In the genomic region with DNA sequence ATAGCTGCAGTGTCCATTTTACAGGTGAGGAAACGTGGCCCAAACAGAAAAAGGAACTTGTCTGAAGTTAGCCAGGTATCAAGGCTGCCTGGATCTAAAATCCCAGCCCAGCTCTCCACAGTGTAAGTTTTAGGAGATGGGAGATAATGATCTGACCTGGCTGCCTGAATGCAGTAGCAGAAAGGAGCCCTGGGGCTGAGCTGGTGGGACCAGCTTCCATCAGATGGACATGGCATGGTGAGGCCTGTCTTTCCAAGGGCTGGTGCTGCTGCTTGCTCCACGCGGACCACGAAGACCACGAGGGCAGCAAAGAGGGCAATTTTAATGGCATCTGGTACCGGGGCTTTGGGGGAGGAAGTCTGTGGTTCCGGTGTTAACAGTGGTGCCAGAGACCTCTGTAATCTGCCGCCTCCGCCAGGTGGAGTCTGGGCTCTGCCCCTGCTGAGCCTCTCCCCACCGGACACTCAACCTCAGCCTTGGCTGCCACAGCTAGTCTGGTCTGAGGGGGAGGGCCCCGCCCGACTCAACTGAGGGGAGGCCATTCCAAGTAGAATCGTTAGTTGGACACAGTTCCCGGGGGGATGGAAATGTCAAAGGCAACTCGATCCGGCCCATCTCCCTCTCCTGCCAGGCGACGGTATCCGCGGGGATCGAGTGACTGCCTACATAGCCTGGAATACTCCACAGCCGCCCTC, we compare ENCODE assay signal across 8 cellular contexts. TPM values are rescaled to one million over a fixed set of nuclear protein-coding genes. Genes with fewer than 3 reads are reported as not detected.
A peak's percentile ranks its signal among the peaks of the same experiment; 100 is the strongest.
DNase-seq lines count a peak whose midpoint lies in the region; ATAC-seq, FAIRE-seq and TF ChIP-seq lines count a peak whose summit lies in the region.

No MANE protein-coding gene starts in this region.

- 10 to 12% methylated on average over 22 of the region's 22 CpGs for WGBS in aorta, 2 donors

- peak overlapping the region in 1 of 2 donors; percentile 23 for H3K27ac ChIP-seq in aorta (ENCODE audit: low read depth in 1 of 2, low read length in 2 of 2)

- peak; percentile 31 for ATAC-seq in GM19438 (IDR thresholded peaks at IDR 0.05; ENCODE audit: low read depth, unreplicated experiment)
- ATAC-seq in aorta (ENCODE audit: low FRiP score) = peak; percentile 29
- no peak for ATAC-seq in GM19455 (IDR thresholded peaks at IDR 0.05; ENCODE audit: unreplicated experiment)

- peak; percentile 53 for DNase-seq in BE2C
- peak; percentile 44 to 58 for DNase-seq in NCI-H526 (lab: John Stamatoyannopoulos, UW)
- peak; percentile 33 for DNase-seq in activated T-helper 1 cell treated with Interleukin-2 at 50 U/mL for 16 hours (ENCODE audit: low read depth)
- peak; percentile 61 to 63 for DNase-seq in frontal cortex (ENCODE audit: low spot score in 2 of 2)
- peak; percentile 62 to 80 for DNase-seq in aorta

- H3K4me1 ChIP-seq in BE2C (no peaks in the 10 kb centered on the region), aorta (ENCODE audit: control insufficient read depth in 1 of 2, insufficient read depth in 2 of 2, low read length in 2 of 2) (no peaks in the 10 kb centered on the region)

- H3K4me1 Mint-ChIP-seq in nephron = peaks cover 14% of the 10 kb centered on the region

- H3K9me3 Mint-ChIP-seq in nephron = no peaks in the 10 kb centered on the region

- H3K36me3 ChIP-seq in BE2C = no peaks in the 10 kb centered on the region
- no peaks in the 10 kb centered on the region for H3K36me3 ChIP-seq in aorta (ENCODE audit: control insufficient read depth in 1 of 2, insufficient read depth in 2 of 2, low read length in 1 of 2)

- FAIRE-seq in frontal cortex (lab: Jason Lieb, UNC) = no peak

- TF ChIP-seq CTCF in BE2C (IDR thresholded peaks at IDR 0.05; ENCODE audit: low read depth, low read length) (peak; percentile 40), nephron (IDR thresholded peaks at IDR 0.05; ENCODE audit: unreplicated experiment in 3 of 3) (no peak)

- H3K27me3 ChIP-seq in BE2C (no peaks in the 10 kb centered on the region), aorta (ENCODE audit: control insufficient read depth in 1 of 2, insufficient read depth in 2 of 2, low read length in 1 of 2) (no peaks in the 10 kb centered on the region)

- H3K4me3 ChIP-seq in BE2C (ENCODE audit: low read depth, low read length) = peak overlapping the region; percentile 79
- H3K4me3 ChIP-seq in aorta (ENCODE audit: low read length in 2 of 2) = peak overlapping the region; percentile 14 to 39

- H3K27me3 Mint-ChIP-seq in nephron (ENCODE audit: low read depth) = peaks cover 36% of the 10 kb centered on the region

- H3K9me3 ChIP-seq in BE2C = no peaks in the 10 kb centered on the region
- no peaks in the 10 kb centered on the region for H3K9me3 ChIP-seq in aorta (ENCODE audit: control insufficient read depth, low read length)

- intact Hi-C loops in aorta (cut with DNase I) = loop anchor here in 1 of 2 donors (5.0 kb wide), 1 partner anchor 124 kb away; no protein-coding TSS in a partner anchor

- H3K27ac Mint-ChIP-seq in nephron = peak overlapping the region in 2 of 3 experiments; percentile 13 to 16

- peak overlapping the region; percentile 87 to 92 (median 87) for H3K4me3 Mint-ChIP-seq in nephron

- H3K36me3 Mint-ChIP-seq in nephron (ENCODE audit: low read depth) = peaks cover 21% of the 10 kb centered on the region

RNA-seq across cellular contexts. Expression of gene MYORG, which starts 0.7 kb away (rescaled TPM):
- 0.63 TPM for polyA plus RNA-seq in BE2C (2012; ENCODE audit: insufficient read depth, insufficient read length, low read depth)
- total RNA-seq in frontal cortex (2.4 TPM), aorta (1 to 10 TPM; 6.1 to 9.6 TPM)
- 1 to 10 TPM; 1.6 to 2.1 TPM for polyA plus RNA-seq in aorta

RNA-seq across cellular contexts. Expression of gene NUDT2, which starts 46.7 kb away (rescaled TPM):
- 7.3 TPM for polyA plus RNA-seq in BE2C (2012; ENCODE audit: insufficient read depth, insufficient read length, low read depth)
- total RNA-seq in frontal cortex (15.5 TPM), aorta (10 to 100 TPM; 13.6 to 17.1 TPM)
- 10 to 100 TPM; 27.4 to 38.3 TPM for polyA plus RNA-seq in aorta

RNA-seq across cellular contexts. Expression of gene KIF24, which starts 47.0 kb away (rescaled TPM):
- polyA plus RNA-seq in BE2C (2012; ENCODE audit: insufficient read depth, insufficient read length, low read depth) = 0.37 TPM
- total RNA-seq in frontal cortex (1.2 TPM), aorta (under 1 TPM; 0.32 to 0.78 TPM)
- under 1 TPM in 1 of 2 donors, not detected in 1; 0.10 TPM for polyA plus RNA-seq in aorta
